ENCODE assay signal across 1 cellular context in the genomic region with DNA sequence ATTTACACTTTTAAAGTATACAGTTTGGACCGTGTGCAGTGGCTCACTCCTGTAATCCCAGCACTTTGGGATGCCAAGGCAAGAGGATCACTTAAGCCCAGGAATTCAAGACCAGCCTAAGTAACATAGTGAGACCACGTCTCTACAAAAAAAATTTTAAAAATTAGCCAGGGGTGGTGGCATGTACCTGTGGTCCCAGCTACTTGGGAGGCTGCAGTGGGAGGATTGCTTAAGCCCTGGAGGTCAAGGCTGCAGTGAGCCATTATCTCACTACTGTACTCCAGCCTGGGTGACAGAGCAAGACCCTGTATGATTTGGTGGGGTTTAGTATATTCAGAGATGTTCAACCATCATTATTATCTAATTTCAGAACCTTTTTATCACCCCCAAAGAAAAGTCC.
TF ChIP-seq lines count a peak whose summit lies in the region.

No MANE protein-coding gene starts in this region.

TF ChIP-seq in A549, 52 proteins besides CTCF, POLR2A, EP300 and RAD21 (continued from another document):
- TF ChIP-seq, protein P1, sequence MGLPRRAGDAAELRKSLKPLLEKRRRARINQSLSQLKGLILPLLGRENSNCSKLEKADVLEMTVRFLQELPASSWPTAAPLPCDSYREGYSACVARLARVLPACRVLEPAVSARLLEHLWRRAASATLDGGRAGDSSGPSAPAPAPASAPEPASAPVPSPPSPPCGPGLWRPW (IDR thresholded peaks at IDR 0.05): no peak
- no peak for TF ChIP-seq GATA3 (IDR thresholded peaks at IDR 0.05; ENCODE audit: borderline replicate concordance)
